16 cellular contexts compared by ENCODE assay signal in genomic region chr14:58865520-58866281, GRCh38.
DNase-seq lines count a peak whose midpoint lies in the region; ATAC-seq and TF ChIP-seq lines count a peak whose summit lies in the region.
"Had no signal": no experiment of that assay in that cellular context is flagged by ENCODE, and none has a peak within 500 bp of the region (broad histone marks: within the 10 kb centered on the region; RNA-seq: fewer than 3 reads in every experiment).

No MANE protein-coding gene starts in this region.

- H3K27me3 ChIP-seq in heart left ventricle, result no peaks in the 10 kb centered on the region
- no peaks in the 10 kb centered on the region for H3K27me3 ChIP-seq in trophoblast cell (ENCODE audit: insufficient read depth, low read length)
- H3K27me3 ChIP-seq in prostate gland (replicated peaks; ENCODE audit: insufficient read depth), result no peaks in the 10 kb centered on the region
- H3K27me3 ChIP-seq: ovary, uterus had no signal

- TF ChIP-seq CTCF in heart left ventricle (IDR thresholded peaks at IDR 0.05) (no peak), prostate gland (IDR thresholded peaks at IDR 0.05) (no peak)

- H3K4me3 Mint-ChIP-seq in naive thymus-derived CD8-positive, alpha-beta T cell, result no peak overlapping the region
- H3K4me3 Mint-ChIP-seq: activated CD4-positive, alpha-beta T cell treated with anti-CD3 and anti-CD28 coated beads, Interleukin-2, amount 10 ng/mL, durations not matched to agents 7 days and 5 days; activated T-cell treated with anti-CD3 and anti-CD28 coated beads, Interleukin-2, amount 50 U/mL, for 72 hours; T-helper 17 cell had no signal

- no peak overlapping the region for H2BK120ac ChIP-seq in trophoblast cell (ENCODE audit: insufficient read depth, low read length, poor library complexity)

- H3K27ac Mint-ChIP-seq in naive thymus-derived CD8-positive, alpha-beta T cell, result no peak overlapping the region
- H3K27ac Mint-ChIP-seq: activated CD4-positive, alpha-beta T cell treated with anti-CD3 and anti-CD28 coated beads, Interleukin-2, amount 10 ng/mL, durations not matched to agents 7 days and 5 days; activated T-cell treated with anti-CD3 and anti-CD28 coated beads, Interleukin-2, amount 50 U/mL, for 72 hours; T-helper 17 cell had no signal

- H3K79me1 ChIP-seq in trophoblast cell (ENCODE audit: low read length), result no peaks in the 10 kb centered on the region

- H3K4me3 ChIP-seq in heart left ventricle (no peak overlapping the region), trophoblast cell (ENCODE audit: low read depth, low read length) (no peak overlapping the region), prostate gland (no peak overlapping the region)
- H3K4me3 ChIP-seq: lung, ovary, uterus had no signal

- H3K9me3 Mint-ChIP-seq in naive thymus-derived CD8-positive, alpha-beta T cell, result peaks cover 0 to 8% (median 0%) of the 10 kb centered on the region in 9 donors
- H3K9me3 Mint-ChIP-seq: activated CD4-positive, alpha-beta T cell treated with anti-CD3 and anti-CD28 coated beads, Interleukin-2, amount 10 ng/mL, durations not matched to agents 7 days and 5 days; activated T-cell treated with anti-CD3 and anti-CD28 coated beads, Interleukin-2, amount 50 U/mL, for 72 hours had no signal

- POLR2A ChIA-PET in naive thymus-derived CD8-positive, alpha-beta T cell (lab: Charles Lee), result no interaction called here

- no peak overlapping the region for H4K91ac ChIP-seq in trophoblast cell (ENCODE audit: low read depth, low read length)

- H3K23ac ChIP-seq in trophoblast cell (ENCODE audit: low read length), result no peak overlapping the region

- DNase-seq in G401 (ENCODE audit: low spot score) (peak; percentile 70), heart left ventricle (peak in 1 of 5 donors; percentile 42), trophoblast cell (peak; percentile 30 to 60), activated gamma-delta T cell (lab: John Stamatoyannopoulos, UW) (no peak), prostate gland (ENCODE audit: low spot score) (no peak), dermis blood vessel endothelial cell (no peak)
- no peak for DNase-seq in naive thymus-derived CD8-positive, alpha-beta T cell
- DNase-seq: activated CD4-positive, alpha-beta T cell treated with anti-CD3 and anti-CD28 coated beads, Interleukin-2, amount 10 ng/mL, durations not matched to agents 7 days and 5 days; activated T-cell treated with anti-CD3 and anti-CD28 coated beads, Interleukin-2, amount 50 U/mL, for 72 hours; GOT3; ovary; T-helper 17 cell; uterus had no signal

- peaks cover 8 to 43% (median 18%) of the 10 kb centered on the region in 5 donors for H3K27me3 Mint-ChIP-seq in naive thymus-derived CD8-positive, alpha-beta T cell

- H2AFZ ChIP-seq in trophoblast cell (ENCODE audit: insufficient read depth, low read length, poor library complexity), result no peak overlapping the region

- in situ Hi-C loops in G401 (cut with HindIII; ENCODE audit: low sequenced_read_pairs), result no loop called here

- H3K4me1 Mint-ChIP-seq in naive thymus-derived CD8-positive, alpha-beta T cell, result no peaks in the 10 kb centered on the region
- H3K4me1 Mint-ChIP-seq: activated CD4-positive, alpha-beta T cell treated with anti-CD3 and anti-CD28 coated beads, Interleukin-2, amount 10 ng/mL, durations not matched to agents 7 days and 5 days; T-helper 17 cell had no signal

- H3K4me1 ChIP-seq in heart left ventricle (peaks cover 0 to 10% (median 0%) of the 10 kb centered on the region in 12 donors), trophoblast cell (ENCODE audit: control insufficient read depth in 1 of 2, insufficient read depth in 2 of 2, low read length in 2 of 2) (peaks cover 3 to 4% of the 10 kb centered on the region in 2 experiments), prostate gland (replicated peaks) (no peaks in the 10 kb centered on the region)
- H3K4me1 ChIP-seq: uterus had no signal

- intact Hi-C loops in heart left ventricle (cut with DNase I), result loop anchor here in 1 of 10 donors (10.0 kb wide), 1 partner anchor 131 kb away; no protein-coding TSS in a partner anchor
- intact Hi-C loops in prostate gland (cut with DNase I), result no loop called here

- no peak overlapping the region for H4K8ac ChIP-seq in trophoblast cell (ENCODE audit: low read depth, low read length)

- no peak overlapping the region for H3K4me2 ChIP-seq in trophoblast cell (ENCODE audit: low read length)

- ATAC-seq in heart left ventricle, result peak in 3 of 4 donors; percentile 60 to 81 (median 63)
- no peak for ATAC-seq in naive thymus-derived CD8-positive, alpha-beta T cell
- ATAC-seq: activated T-cell treated with anti-CD3 and anti-CD28 coated beads, Interleukin-2, amount 50 U/mL, for 72 hours; T-helper 17 cell had no signal

- no peak overlapping the region for H4K12ac ChIP-seq in trophoblast cell (ENCODE audit: low read depth, low read length)

- no peak overlapping the region for H3K4ac ChIP-seq in trophoblast cell (ENCODE audit: low read depth, low read length)

- H3K18ac ChIP-seq in trophoblast cell (ENCODE audit: low read length), result no peak overlapping the region

- 73 to 77% (median 74%) methylated on average over 6 of the region's 6 CpGs for WGBS in heart left ventricle, 4 donors
- WGBS in trophoblast cell (ENCODE audit: extremely low coverage, insufficient coverage, insufficient read length), result no CpG with 5 or more reads among the region's 6 CpGs
- 76% methylated on average over 6 of the region's 6 CpGs for WGBS in prostate gland

- H3K79me2 ChIP-seq in trophoblast cell (ENCODE audit: control insufficient read depth, insufficient read depth, low read length, poor library complexity), result no peaks in the 10 kb centered on the region

- H2BK12ac ChIP-seq in trophoblast cell (ENCODE audit: low read length), result no peak overlapping the region

- TF ChIP-seq POLR2A in heart left ventricle (IDR thresholded peaks at IDR 0.05) (no peak), prostate gland (IDR thresholded peaks at IDR 0.05) (no peak)

- H3K27ac ChIP-seq in angular gyrus (ENCODE audit: low read depth, low read length), result peak overlapping the region; percentile 65
- peak overlapping the region in 7 of 12 donors; percentile 11 to 70 (median 42) for H3K27ac ChIP-seq in heart left ventricle
- H3K27ac ChIP-seq in trophoblast cell (ENCODE audit: low read depth, low read length), result no peak overlapping the region
- H3K27ac ChIP-seq in prostate gland, result no peak overlapping the region
- H3K27ac ChIP-seq: HL-60, ovary had no signal

- H3K14ac ChIP-seq in trophoblast cell (ENCODE audit: low read length), result no peak overlapping the region

- H2AK5ac ChIP-seq in trophoblast cell (ENCODE audit: low read length), result no peak overlapping the region

- no peak overlapping the region for H3K9ac ChIP-seq in trophoblast cell (ENCODE audit: low read length)

- H2BK5ac ChIP-seq in trophoblast cell (ENCODE audit: low read depth, low read length, poor library complexity), result no peak overlapping the region

- H3K36me3 ChIP-seq in heart left ventricle, result no peaks in the 10 kb centered on the region
- H3K36me3 ChIP-seq in trophoblast cell (ENCODE audit: control insufficient read depth in 1 of 2, insufficient read depth in 2 of 2, low read length in 2 of 2), result no peaks in the 10 kb centered on the region
- H3K36me3 ChIP-seq in prostate gland, result no peaks in the 10 kb centered on the region
- H3K36me3 ChIP-seq: ovary, uterus had no signal

- H3K36me3 Mint-ChIP-seq in naive thymus-derived CD8-positive, alpha-beta T cell, result peaks cover 0 to 5% (median 0%) of the 10 kb centered on the region in 3 donors

- H3K9me3 ChIP-seq in heart left ventricle (no peaks in the 10 kb centered on the region), trophoblast cell (ENCODE audit: insufficient read depth, low read depth, low read length) (no peaks in the 10 kb centered on the region), prostate gland (no peaks in the 10 kb centered on the region)
- H3K9me3 ChIP-seq: ovary, uterus had no signal

Comparison
In these comparisons a context has a peak if more than half of its experiments do, and no peak if none do; other contexts are left out.
1. DNase-seq: peak in G401 (single experiment) and trophoblast cell (2 of 2); none in naive thymus-derived CD8-positive, alpha-beta T cell (0 of 10), activated gamma-delta T cell (single experiment), prostate gland (single experiment) and dermis blood vessel endothelial cell (single experiment).
2. H3K27ac ChIP-seq: peak in angular gyrus (single experiment) and heart left ventricle (7 of 12); none in trophoblast cell (single experiment) and prostate gland (0 of 2).
3. ATAC-seq: peak in heart left ventricle (3 of 4); none in naive thymus-derived CD8-positive, alpha-beta T cell (0 of 2).